ENCODE assay signal across 10 cellular contexts in genomic region chr12:52836042-52836466, GRCh38. TPM values are rescaled to one million over a fixed set of nuclear protein-coding genes. Genes with fewer than 3 reads are reported as not detected.
DNase-seq lines count a peak whose midpoint lies in the region; TF ChIP-seq lines count a peak whose summit lies in the region.
"Had no signal": no experiment of that assay in that cellular context is flagged by ENCODE, and none has a peak within 500 bp of the region (broad histone marks: within the 10 kb centered on the region; RNA-seq: fewer than 3 reads in every experiment).

No MANE protein-coding gene starts in this region.

- WGBS in smooth muscle cell (ENCODE audit: low lambda C conversion rate), result 24% methylated on average over 7 of the region's 7 CpGs

- H3K4me3 ChIP-seq in smooth muscle cell, result no peak overlapping the region

- peaks cover 16% of the 10 kb centered on the region for H3K4me1 ChIP-seq in smooth muscle cell (ENCODE audit: low read depth)

- DNase-seq in CD1c-positive myeloid dendritic cell (ENCODE audit: extremely low spot score) (peak; percentile 82), UCSD-AML1 (lab: John Stamatoyannopoulos, UW; ENCODE audit: unreplicated experiment) (peak; percentile 71), amniotic epithelial cell (ENCODE audit: low read depth) (peak; percentile 88), smooth muscle cell (lab: John Stamatoyannopoulos, UW; ENCODE audit: unreplicated experiment) (peak; percentile 28), Kasumi-1 (lab: John Stamatoyannopoulos, UW) (no peak), iPS-NIHi11 (ENCODE audit: low spot score) (no peak), anterior cingulate cortex (lab: John Stamatoyannopoulos, UW) (no peak), AML-193 (lab: John Stamatoyannopoulos, UW) (no peak)
- DNase-seq: NCI-H748 treated with DMSO at 0.1 percent for 48 hours had no signal

- peak overlapping the region; percentile 74 for H3K4me2 ChIP-seq in smooth muscle cell

- H2AFZ ChIP-seq in smooth muscle cell (ENCODE audit: low read depth), result no peak overlapping the region

- no peaks in the 10 kb centered on the region for H3K79me2 ChIP-seq in smooth muscle cell (ENCODE audit: low read depth)

- TF ChIP-seq CTCF in smooth muscle cell (IDR thresholded peaks at IDR 0.05; ENCODE audit: borderline replicate concordance, insufficient read depth, poor library complexity, severe bottlenecking), result no peak

- H3K9me3 ChIP-seq in smooth muscle cell (replicated peaks; ENCODE audit: low read depth), result no peaks in the 10 kb centered on the region

- H3K27me3 ChIP-seq in smooth muscle cell (ENCODE audit: low read depth), result no peaks in the 10 kb centered on the region

- no peaks in the 10 kb centered on the region for H3K36me3 ChIP-seq in smooth muscle cell (ENCODE audit: low read depth)

- H3K27ac ChIP-seq in smooth muscle cell (ENCODE audit: low read depth), result peak overlapping the region; percentile 97
- H3K27ac ChIP-seq: epithelial cell of prostate had no signal

- peak overlapping the region; percentile 83 for H3K9ac ChIP-seq in smooth muscle cell (ENCODE audit: low read depth)

- no peaks in the 10 kb centered on the region for H4K20me1 ChIP-seq in smooth muscle cell (ENCODE audit: low read depth)

- peaks cover 4% of the 10 kb centered on the region for H3F3A ChIP-seq in smooth muscle cell (ENCODE audit: low read depth)

RNA-seq across cellular contexts. Expression of gene KRT79, which starts 1.9 kb away (rescaled TPM):
- total RNA-seq in smooth muscle cell, result 0.85 and 3.4 TPM in 2 replicates
- 4.1 and 5.5 TPM in 2 replicates for polyA plus RNA-seq in smooth muscle cell

RNA-seq across cellular contexts. Expression of gene KRT78, which starts 12.7 kb away (rescaled TPM):
- 1.2 and 2.7 TPM in 2 replicates for total RNA-seq in smooth muscle cell
- polyA plus RNA-seq in smooth muscle cell, result 1.6 TPM in 1 of 2 replicates, not detected in the other

RNA-seq across cellular contexts. Expression of gene KRT4, which starts 22.1 kb away (rescaled TPM):
- total RNA-seq in smooth muscle cell, result 0.45 TPM in 1 of 2 replicates, not detected in the other
- polyA plus RNA-seq in smooth muscle cell, result not detected in 2 replicates

RNA-seq across cellular contexts. Expression of gene KRT3, which starts 40.1 kb away (rescaled TPM):
- total RNA-seq in smooth muscle cell, result not detected in 2 replicates
- polyA plus RNA-seq in smooth muscle cell, result not detected in 2 replicates

RNA-seq across cellular contexts. Expression of gene KRT76, which starts 58.9 kb away (rescaled TPM):
- total RNA-seq in smooth muscle cell, result not detected in 2 replicates
- not detected in 2 replicates for polyA plus RNA-seq in smooth muscle cell

Comparison
In these comparisons a context has a peak if more than half of its experiments do, and no peak if none do; other contexts are left out.
1. DNase-seq: peak in CD1c-positive myeloid dendritic cell (single experiment), UCSD-AML1 (single experiment), amniotic epithelial cell (single experiment) and smooth muscle cell (single experiment); none in Kasumi-1 (0 of 2), iPS-NIHi11 (single experiment), anterior cingulate cortex (0 of 58) and AML-193 (0 of 2).